In the genomic region with DNA sequence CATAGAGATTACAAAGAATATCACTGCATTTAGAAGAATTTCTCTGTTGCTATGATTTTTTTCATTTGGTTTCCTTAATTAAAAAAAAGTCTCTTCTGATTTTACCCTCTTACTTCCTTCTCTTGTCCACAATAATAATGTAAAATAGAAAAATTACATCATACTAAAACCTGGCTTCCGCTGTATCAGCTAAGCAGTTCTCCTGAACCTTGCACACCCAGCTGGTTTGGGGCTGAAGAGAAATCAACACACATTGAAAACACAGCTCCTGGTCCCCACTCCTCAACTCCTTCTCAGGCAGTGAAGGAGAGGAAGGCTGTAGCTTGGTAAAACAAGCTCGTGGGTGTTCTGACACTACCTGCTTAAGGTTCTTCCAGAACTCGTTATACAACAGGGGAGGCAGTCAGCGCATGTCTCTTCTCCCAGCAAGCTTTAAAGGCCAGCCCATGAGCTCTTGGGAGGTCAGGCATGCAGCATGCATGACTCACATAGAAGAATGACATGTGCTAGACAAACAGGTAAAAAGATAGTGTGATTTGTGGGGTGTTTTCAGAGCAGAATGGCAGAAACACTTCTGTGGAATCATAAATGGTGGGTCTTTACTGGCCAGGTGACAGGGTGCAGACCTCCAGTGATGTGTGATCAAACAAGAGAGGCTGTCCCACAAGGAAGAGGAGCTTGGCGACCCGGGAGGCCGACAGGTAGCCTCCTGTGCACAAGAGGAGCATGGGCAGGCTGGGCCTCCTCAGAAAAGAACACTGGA, we compare ENCODE assay signal across 12 cellular contexts.
DNase-seq lines count a peak whose midpoint lies in the region; ATAC-seq and TF ChIP-seq lines count a peak whose summit lies in the region.
"Had no signal": no experiment of that assay in that cellular context is flagged by ENCODE, and none has a peak within 500 bp of the region (broad histone marks: within the 10 kb centered on the region; RNA-seq: fewer than 3 reads in every experiment).

No MANE protein-coding gene starts in this region.

- peak overlapping the region; percentile 34 for H3K27ac ChIP-seq in CD4-positive, CD25-positive, alpha-beta regulatory T cell (ENCODE audit: insufficient read depth, low read length, poor library complexity, severe bottlenecking)
- H3K27ac ChIP-seq in HEK293 (ENCODE audit: extremely low read depth, low read depth, low read length): no peak overlapping the region
- no peak overlapping the region for H3K27ac ChIP-seq in coronary artery

- no peak for DNase-seq in CD4-positive, CD25-positive, alpha-beta regulatory T cell
- DNase-seq in coronary artery (ENCODE audit: low spot score) (peak; percentile 33), mucosa of gallbladder (ENCODE audit: low spot score) (peak; percentile 51), DMS153 treated with DMSO at 0.1 percent for 48 hours (lab: John Stamatoyannopoulos, UW; ENCODE audit: unreplicated experiment) (no peak), AG20443 (ENCODE audit: low spot score) (no peak), SW 1271 (lab: John Stamatoyannopoulos, UW) (no peak)
- DNase-seq: activated CD4-positive, alpha-beta memory T cell treated with anti-CD3 and anti-CD28 coated beads for 36 hours; NCI-H2107; stimulated activated CD4-positive, alpha-beta T cell treated with anti-CD3 and anti-CD28 coated beads, Interleukin-15, amount 100 ng/mL, for 24 hours had no signal

- H3K4me1 ChIP-seq in CD4-positive, CD25-positive, alpha-beta regulatory T cell (ENCODE audit: control insufficient read depth, insufficient read depth, low read length, poor library complexity, severe bottlenecking): peaks cover 21% of the 10 kb centered on the region
- no peaks in the 10 kb centered on the region for H3K4me1 ChIP-seq in HEK293 (ENCODE audit: control insufficient read depth, insufficient read depth, low read length)

- CTCF ChIA-PET in HEK293 (lab: Yijun Ruan, JAX): interaction anchor here (0.6 to 1.3 kb wide), 3 partner anchors 13 to 464 kb away, joined by 3 to 4 read pairs (median 3); no protein-coding TSS in a partner anchor

- H3K36me3 ChIP-seq in CD4-positive, CD25-positive, alpha-beta regulatory T cell (ENCODE audit: control insufficient read depth, insufficient read depth, low read length): peaks cover 98% of the 10 kb centered on the region
- H3K36me3 ChIP-seq in HEK293 (ENCODE audit: control insufficient read depth in 2 of 2, insufficient read depth in 1 of 2, low read length in 2 of 2): peaks cover 0 to 75% of the 10 kb centered on the region in 2 experiments; a peak in 2 of 3 replicates

- no peaks in the 10 kb centered on the region for H3K27me3 Mint-ChIP-seq in CD4-positive, CD25-positive, alpha-beta regulatory T cell
- H3K27me3 Mint-ChIP-seq: activated CD4-positive, alpha-beta memory T cell treated with anti-CD3 and anti-CD28 coated beads for 36 hours had no signal

- H3K27me3 ChIP-seq in CD4-positive, CD25-positive, alpha-beta regulatory T cell (ENCODE audit: control insufficient read depth, insufficient read depth, low read length): no peaks in the 10 kb centered on the region

- POLR2A ChIA-PET in HEK293 (lab: Yijun Ruan, JAX): no interaction called here

- no peak for TF ChIP-seq CTCF in HEK293 (tag by site-specific recombination; IDR thresholded peaks at IDR 0.05)
- no peak for TF ChIP-seq CTCF in coronary artery (IDR thresholded peaks at IDR 0.05)

- H3K9me3 Mint-ChIP-seq in CD4-positive, CD25-positive, alpha-beta regulatory T cell: no peaks in the 10 kb centered on the region
- H3K9me3 Mint-ChIP-seq: activated CD4-positive, alpha-beta memory T cell treated with anti-CD3 and anti-CD28 coated beads for 36 hours; T-helper 1 cell treated with Interleukin-12 subunit alpha and Interleukin-12 subunit beta and Interleukin-4 antibody, amounts not matched to agents 30 μg/mL and 1 μg/mL, for 36 hours had no signal

- H3K4me3 Mint-ChIP-seq in CD4-positive, CD25-positive, alpha-beta regulatory T cell: no peak overlapping the region
- H3K4me3 Mint-ChIP-seq: activated CD4-positive, alpha-beta memory T cell treated with anti-CD3 and anti-CD28 coated beads for 36 hours; T-helper 1 cell treated with Interleukin-12 subunit alpha and Interleukin-12 subunit beta and Interleukin-4 antibody, amounts not matched to agents 30 μg/mL and 1 μg/mL, for 36 hours had no signal

- H3K4me1 Mint-ChIP-seq in CD4-positive, CD25-positive, alpha-beta regulatory T cell: peaks cover 25 to 59% (median 42%) of the 10 kb centered on the region in 4 donors

- peak in 1 of 2 donors; percentile 19 for ATAC-seq in CD4-positive, CD25-positive, alpha-beta regulatory T cell (ENCODE audit: low read depth in 2 of 2)
- ATAC-seq in GM18867 (IDR thresholded peaks at IDR 0.05; ENCODE audit: unreplicated experiment): no peak

- no peaks in the 10 kb centered on the region for H3K9me3 ChIP-seq in CD4-positive, CD25-positive, alpha-beta regulatory T cell (ENCODE audit: control insufficient read depth in 2 of 2, low read length in 2 of 2)
- no peaks in the 10 kb centered on the region for H3K9me3 ChIP-seq in HEK293 (ENCODE audit: control insufficient read depth, insufficient read depth, low read depth, low read length)

- peak overlapping the region; percentile 69 to 89 (median 84) for H3K27ac Mint-ChIP-seq in CD4-positive, CD25-positive, alpha-beta regulatory T cell
- H3K27ac Mint-ChIP-seq: T-helper 1 cell treated with Interleukin-12 subunit alpha and Interleukin-12 subunit beta and Interleukin-4 antibody, amounts not matched to agents 30 μg/mL and 1 μg/mL, for 36 hours had no signal

- peaks cover 46% of the 10 kb centered on the region for H3K36me3 Mint-ChIP-seq in CD4-positive, CD25-positive, alpha-beta regulatory T cell

- H3K4me3 ChIP-seq in CD4-positive, CD25-positive, alpha-beta regulatory T cell (ENCODE audit: low read depth, low read length): no peak overlapping the region
- H3K4me3 ChIP-seq in HEK293 (ENCODE audit: low read depth, low read length) (no peak overlapping the region), coronary artery (no peak overlapping the region)

TF ChIP-seq in HEK293, 187 proteins besides CTCF, POLR2A, EP300 and RAD21:
- TF ChIP-seq HOXD13 (CRISPR knock-in tag; IDR thresholded peaks at IDR 0.05; ENCODE audit: borderline replicate concordance) (no peak), ZNF169 (tag by site-specific recombination; IDR thresholded peaks at IDR 0.05) (no peak), ZNF629 (tag by site-specific recombination; IDR thresholded peaks at IDR 0.05) (no peak), WT1 (tag by site-specific recombination; IDR thresholded peaks at IDR 0.05) (no peak), ZBTB8A (tag by site-specific recombination; IDR thresholded peaks at IDR 0.05) (no peak), ZNF571 (tag by site-specific recombination; IDR thresholded peaks at IDR 0.05) (no peak), GLIS1 (tag by site-specific recombination; IDR thresholded peaks at IDR 0.05) (peak; percentile 37; the same call in 1 of the 2 replicates)

Comparison
In these comparisons a context has a peak if more than half of its experiments do, and no peak if none do; other contexts are left out.
1. DNase-seq: peak in coronary artery (single experiment) and mucosa of gallbladder (single experiment); none in CD4-positive, CD25-positive, alpha-beta regulatory T cell (0 of 3), DMS153 treated with DMSO at 0.1 percent for 48 hours (single experiment), AG20443 (single experiment) and SW 1271 (0 of 2).